ENCODE assay signal across 9 cellular contexts in genomic region chr1:227318852-227319607, GRCh38. TPM values are rescaled to one million over a fixed set of nuclear protein-coding genes. Genes with fewer than 3 reads are reported as not detected.
DNase-seq lines count a peak whose midpoint lies in the region; TF ChIP-seq lines count a peak whose summit lies in the region.
"Had no signal": no experiment of that assay in that cellular context is flagged by ENCODE, and none has a peak within 500 bp of the region (broad histone marks: within the 10 kb centered on the region; RNA-seq: fewer than 3 reads in every experiment).

No MANE protein-coding gene starts in this region.

- no peaks in the 10 kb centered on the region for H3K36me3 ChIP-seq in WERI-Rb-1
- no peaks in the 10 kb centered on the region for H3K36me3 ChIP-seq in mucosa of stomach (ENCODE audit: control insufficient read depth, insufficient read depth, low read length)

- H3K36me3 Mint-ChIP-seq in CD14-positive monocyte, result peaks cover 0 to 6% of the 10 kb centered on the region in 2 donors

- peaks cover 24% of the 10 kb centered on the region for H3K4me1 Mint-ChIP-seq in CD14-positive monocyte

- no peaks in the 10 kb centered on the region for H3K9me3 ChIP-seq in WERI-Rb-1 (ENCODE audit: severe bottlenecking)
- no peaks in the 10 kb centered on the region for H3K9me3 ChIP-seq in mucosa of stomach (ENCODE audit: control insufficient read depth, low read length)

- H3K27me3 ChIP-seq in WERI-Rb-1 (ENCODE audit: insufficient read depth, low read depth, severe bottlenecking), result no peaks in the 10 kb centered on the region
- no peaks in the 10 kb centered on the region for H3K27me3 ChIP-seq in mucosa of stomach (ENCODE audit: control insufficient read depth, insufficient read depth, low read length)

- TF ChIP-seq CTCF in CD14-positive monocyte (IDR thresholded peaks at IDR 0.05) (no peak), WERI-Rb-1 (IDR thresholded peaks at IDR 0.05; ENCODE audit: low read depth, low read length) (no peak), fibroblast of mammary gland (conservative IDR thresholded peaks at IDR 0.05; ENCODE audit: control insufficient read depth, insufficient read depth, low read depth, low read length) (no peak)

- peak overlapping the region in 1 of 7 donors; percentile 71 for H3K27ac Mint-ChIP-seq in CD14-positive monocyte

- peak overlapping the region; percentile 94 for H3K9ac ChIP-seq in mucosa of stomach (ENCODE audit: low read length)

- peaks cover 42% of the 10 kb centered on the region for H3K4me1 ChIP-seq in mucosa of stomach (ENCODE audit: control insufficient read depth, insufficient read depth, low read length)

- H3K27ac ChIP-seq in WERI-Rb-1, result peak overlapping the region; percentile 92
- H3K27ac ChIP-seq: HL-60 had no signal

- H3K4me3 ChIP-seq in WERI-Rb-1 (ENCODE audit: low read depth, low read length), result peak overlapping the region; percentile 62
- peak overlapping the region; percentile 59 for H3K4me3 ChIP-seq in fibroblast of mammary gland (ENCODE audit: control insufficient read depth, low read depth, low read length)
- H3K4me3 ChIP-seq in mucosa of stomach (ENCODE audit: low read length), result peak overlapping the region; percentile 33

- DNase-seq in CD14-positive monocyte (ENCODE audit: low spot score) (no peak), HuH-7.5 (ENCODE audit: low spot score) (peak; percentile 55), WERI-Rb-1 (peak; percentile 18), fibroblast of mammary gland (ENCODE audit: low read depth) (peak; percentile 22), ureter (ENCODE audit: low spot score) (peak; percentile 50), SW 1271 (lab: John Stamatoyannopoulos, UW) (no peak), epidermal melanocyte (ENCODE audit: insufficient read length, low spot score) (no peak)

- peaks cover 32 to 59% (median 33%) of the 10 kb centered on the region in 3 donors for H3K27me3 Mint-ChIP-seq in CD14-positive monocyte (ENCODE audit: low read depth in 3 of 3)

- H3K9me3 Mint-ChIP-seq in CD14-positive monocyte, result peaks cover 0 to 9% (median 0%) of the 10 kb centered on the region in 7 donors

- H3K4me3 Mint-ChIP-seq in CD14-positive monocyte, result peak overlapping the region; percentile 75 to 89

- intact Hi-C loops in CD14-positive monocyte (cut with micrococcal nuclease), result no loop called here

RNA-seq across cellular contexts. Expression of gene CDC42BPA, which starts 0.7 kb away (rescaled TPM):
- under 1 TPM; 0.20 to 0.39 TPM for polyA plus RNA-seq in CD14-positive monocyte
- total RNA-seq in ureter, result 51.5 TPM

Comparison
In these comparisons a context has a peak if more than half of its experiments do, and no peak if none do; other contexts are left out.
1. DNase-seq: peak in HuH-7.5 (single experiment), WERI-Rb-1 (single experiment), fibroblast of mammary gland (single experiment) and ureter (single experiment); none in CD14-positive monocyte (single experiment), SW 1271 (0 of 2) and epidermal melanocyte (single experiment).
2. Peak in every context shown above with its lines, with median percentiles within 50 percentile points of each other: H3K4me3 ChIP-seq.